ENCODE assay signal across 17 cellular contexts in genomic region chr2:190789074-190790004, GRCh38.
A peak's percentile ranks its signal among the peaks of the same experiment; 100 is the strongest.
DNase-seq lines count a peak whose midpoint lies in the region; ATAC-seq and TF ChIP-seq lines count a peak whose summit lies in the region.
"Had no signal": no experiment of that assay in that cellular context is flagged by ENCODE, and none has a peak within 500 bp of the region (broad histone marks: within the 10 kb centered on the region; RNA-seq: fewer than 3 reads in every experiment).

No MANE protein-coding gene starts in this region.

- DNase-seq in ACHN = peak; percentile 68
- DNase-seq in dermis blood vessel endothelial cell = peak; percentile 72
- DNase-seq in NCI-H1092 (lab: John Stamatoyannopoulos, UW) = no peak
- no peak for DNase-seq in osteoblast (ENCODE audit: insufficient read length, low spot score, missing footprints)
- no peak for DNase-seq in DMS79 treated with DMSO at 0.1 percent for 48 hours (lab: John Stamatoyannopoulos, UW)
- DNase-seq: activated CD8-positive, alpha-beta T cell treated with anti-CD3 and anti-CD28 coated beads for 36 hours; amygdala; cerebellar nuclear complex; endodermal cell; foreskin fibroblast; MV-4-11; naive thymus-derived CD4-positive, alpha-beta T cell; NCI-H526 treated with DMSO at 0.1 percent for 48 hours; SK-N-SH had no signal

- TF ChIP-seq CTCF in Loucy (conservative IDR thresholded peaks at IDR 0.05; ENCODE audit: low read length) (no peak), nephron (IDR thresholded peaks at IDR 0.05; ENCODE audit: unreplicated experiment in 3 of 3) (no peak), osteoblast (IDR thresholded peaks at IDR 0.05; ENCODE audit: extremely low read depth, low read depth, low read length) (no peak)

- H3K27me3 Mint-ChIP-seq in nephron (ENCODE audit: low read depth) = no peaks in the 10 kb centered on the region
- H3K27me3 Mint-ChIP-seq: activated CD8-positive, alpha-beta T cell treated with anti-CD3 and anti-CD28 coated beads for 36 hours; naive thymus-derived CD4-positive, alpha-beta T cell had no signal

- no peak for ATAC-seq in HG03045 (IDR thresholded peaks at IDR 0.05; ENCODE audit: unreplicated experiment)
- ATAC-seq: activated CD8-positive, alpha-beta T cell treated with anti-CD3 and anti-CD28 coated beads for 36 hours; naive thymus-derived CD4-positive, alpha-beta T cell had no signal

- peaks cover 29% of the 10 kb centered on the region for H3K4me1 ChIP-seq in Loucy (ENCODE audit: insufficient read depth, low read length, poor library complexity, severe bottlenecking)
- peaks cover 20% of the 10 kb centered on the region for H3K4me1 ChIP-seq in osteoblast (ENCODE audit: insufficient read depth, low read length)

- H3K27ac Mint-ChIP-seq in nephron = peak overlapping the region; percentile 75 to 88 (median 85)
- H3K27ac Mint-ChIP-seq: activated CD8-positive, alpha-beta T cell treated with anti-CD3 and anti-CD28 coated beads for 36 hours; endodermal cell; naive thymus-derived CD4-positive, alpha-beta T cell had no signal

- peak overlapping the region in 1 of 3 experiments; percentile 15 for H3K4me3 Mint-ChIP-seq in nephron
- H3K4me3 Mint-ChIP-seq: activated CD8-positive, alpha-beta T cell treated with anti-CD3 and anti-CD28 coated beads for 36 hours; endodermal cell; naive thymus-derived CD4-positive, alpha-beta T cell had no signal

- no peaks in the 10 kb centered on the region for H3F3A ChIP-seq in Loucy (ENCODE audit: low read depth)

- no peak overlapping the region for H3K4me3 ChIP-seq in Loucy (ENCODE audit: low read length, poor library complexity, severe bottlenecking)
- no peak overlapping the region for H3K4me3 ChIP-seq in osteoblast (ENCODE audit: insufficient read depth, low read length)

- H3K27ac ChIP-seq in osteoblast (ENCODE audit: low read depth, low read length) = no peak overlapping the region

- H3K9me2 ChIP-seq in Loucy (replicated peaks; ENCODE audit: low read depth, low read length) = no peaks in the 10 kb centered on the region
- H3K9me2 ChIP-seq: SK-N-SH had no signal

- in situ Hi-C loops in ACHN (cut with HindIII; ENCODE audit: low pct_ligation_motif_present, low pct_unique_long_range_greater_than_20kb, low sequenced_read_pairs) = no loop called here

- H3K79me2 ChIP-seq in Loucy (ENCODE audit: insufficient read depth, low read length) = no peaks in the 10 kb centered on the region
- H3K79me2 ChIP-seq in osteoblast (ENCODE audit: insufficient read depth, low read length) = no peaks in the 10 kb centered on the region

- H3K36me3 Mint-ChIP-seq in nephron (ENCODE audit: low read depth) = no peaks in the 10 kb centered on the region

- no peaks in the 10 kb centered on the region for H3K36me3 ChIP-seq in Loucy (ENCODE audit: insufficient read depth, low read length)
- H3K36me3 ChIP-seq in osteoblast (ENCODE audit: insufficient read depth, low read length) = no peaks in the 10 kb centered on the region

- H3K9ac ChIP-seq in Loucy (ENCODE audit: low read depth, low read length, poor library complexity, severe bottlenecking) = no peak overlapping the region
- H3K9ac ChIP-seq: SK-N-SH had no signal

- H4K20me1 ChIP-seq in Loucy (ENCODE audit: insufficient read depth, low read length, poor library complexity, severe bottlenecking) (no peaks in the 10 kb centered on the region), osteoblast (ENCODE audit: insufficient read depth, low read length) (no peaks in the 10 kb centered on the region)

- peaks cover 2% of the 10 kb centered on the region for H3K9me3 Mint-ChIP-seq in nephron
- H3K9me3 Mint-ChIP-seq: naive thymus-derived CD4-positive, alpha-beta T cell had no signal

- H3K9me3 ChIP-seq in Loucy (ENCODE audit: insufficient read depth, low read depth, low read length) (no peaks in the 10 kb centered on the region), osteoblast (ENCODE audit: low read depth, low read length) (no peaks in the 10 kb centered on the region)
- H3K9me3 ChIP-seq: SK-N-SH had no signal

- H3K27me3 ChIP-seq in Loucy (ENCODE audit: insufficient read depth, low read length, poor library complexity, severe bottlenecking) (no peaks in the 10 kb centered on the region), osteoblast (ENCODE audit: insufficient read depth, low read length) (no peaks in the 10 kb centered on the region)

- H3K4me1 Mint-ChIP-seq in nephron = peaks cover 45% of the 10 kb centered on the region

- H2AFZ ChIP-seq in Loucy (ENCODE audit: low read length) (peak overlapping the region; percentile 57; the same call in 1 of the 2 replicates), osteoblast (ENCODE audit: low read length) (no peak overlapping the region)

- H3K4me2 ChIP-seq in Loucy (ENCODE audit: low read depth, low read length, poor library complexity, severe bottlenecking) (peak overlapping the region; percentile 18), osteoblast (ENCODE audit: insufficient read depth, low read length) (no peak overlapping the region)
- H3K4me2 ChIP-seq: SK-N-SH had no signal

Comparison
In these comparisons a context has a peak if more than half of its experiments do, and no peak if none do; other contexts are left out.
1. DNase-seq: peak in ACHN (single experiment) and dermis blood vessel endothelial cell (single experiment); none in NCI-H1092 (single experiment), osteoblast (single experiment) and DMS79 treated with DMSO at 0.1 percent for 48 hours (single experiment).